17 cellular contexts compared by ENCODE assay signal in the genomic region with DNA sequence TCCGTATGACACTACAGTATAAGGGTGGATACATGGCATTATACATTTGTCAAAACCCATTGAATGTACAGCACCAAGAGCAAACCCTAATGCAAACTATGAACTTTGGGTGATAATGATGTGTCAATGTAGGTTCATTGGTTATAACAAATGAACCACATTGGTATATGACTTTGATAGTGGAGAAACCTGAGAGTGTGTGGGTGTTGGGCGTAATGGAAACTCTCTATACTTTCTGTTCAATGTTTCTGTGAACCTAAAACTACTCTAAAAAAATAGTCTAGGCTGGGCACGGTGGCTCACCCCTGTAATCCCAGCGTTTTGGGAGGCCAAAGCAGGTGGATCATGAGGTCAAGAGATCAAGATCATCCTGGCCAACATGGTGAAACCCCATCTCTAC. TPM values are rescaled to one million over a fixed set of nuclear protein-coding genes. Genes with fewer than 3 reads are reported as not detected.
DNase-seq lines count a peak whose midpoint lies in the region; ATAC-seq lines count a peak whose summit lies in the region.
"Had no signal": no experiment of that assay in that cellular context is flagged by ENCODE, and none has a peak within 500 bp of the region (broad histone marks: within the 10 kb centered on the region; RNA-seq: fewer than 3 reads in every experiment).

No MANE protein-coding gene starts in this region.

- peak; percentile 77 for DNase-seq in activated CD4-positive, alpha-beta T cell treated with anti-CD3 and anti-CD28 coated beads for 48 hours
- no peak for DNase-seq in activated CD4-positive, alpha-beta T cell treated with anti-CD3 and anti-CD28 coated beads for 1 hour
- DNase-seq in activated T-cell treated with anti-CD3 and anti-CD28 coated beads, Interleukin-2, amount 50 U/mL, for 72 hours, result peak; percentile 57
- DNase-seq in stimulated activated CD4-positive, alpha-beta T cell treated with anti-CD3 and anti-CD28 coated beads, Interleukin-12 subunit alpha, Interleukin-12 subunit beta, amount 100 ng/mL, for 48 hours (ENCODE audit: low read depth in 2 of 3, low spot score in 1 of 3), result peak; percentile 30 to 69 (median 40)
- peak; percentile 13 for DNase-seq in stimulated activated CD8-positive, alpha-beta memory T cell treated with anti-CD3 and anti-CD28 coated beads, Interleukin-7, amount 100 ng/mL, for 24 hours (ENCODE audit: low read depth)
- DNase-seq in pons (ENCODE audit: low spot score) (no peak), NCI-H2107 treated with DMSO at 0.1 percent for 48 hours (lab: John Stamatoyannopoulos, UW; ENCODE audit: unreplicated experiment) (no peak)
- DNase-seq: activated gamma-delta T cell, C1 segment of cervical spinal cord, hypothalamus, NCI-H187, NCI-H510A, uterus, WERI-Rb-1 had no signal

- peaks cover 0 to 2% of the 10 kb centered on the region in 2 donors for H3K9me3 Mint-ChIP-seq in activated T-cell treated with anti-CD3 and anti-CD28 coated beads, Interleukin-2, amount 50 U/mL, for 72 hours
- H3K9me3 Mint-ChIP-seq: IgD-negative memory B cell had no signal

- peak overlapping the region; percentile 15 to 46 for H3K4me3 Mint-ChIP-seq in activated T-cell treated with anti-CD3 and anti-CD28 coated beads, Interleukin-2, amount 50 U/mL, for 72 hours
- H3K4me3 Mint-ChIP-seq: IgD-negative memory B cell had no signal

- H3K36me3 Mint-ChIP-seq in activated T-cell treated with anti-CD3 and anti-CD28 coated beads, Interleukin-2, amount 50 U/mL, for 72 hours (ENCODE audit: insufficient read depth in 2 of 2), result no peaks in the 10 kb centered on the region
- H3K36me3 Mint-ChIP-seq: IgD-negative memory B cell had no signal

- H3K27me3 Mint-ChIP-seq in activated T-cell treated with anti-CD3 and anti-CD28 coated beads, Interleukin-2, amount 50 U/mL, for 72 hours (ENCODE audit: low read depth), result no peaks in the 10 kb centered on the region

- no peak overlapping the region for H3K27ac Mint-ChIP-seq in activated T-cell treated with anti-CD3 and anti-CD28 coated beads, Interleukin-2, amount 50 U/mL, for 72 hours
- H3K27ac Mint-ChIP-seq: IgD-negative memory B cell had no signal

- H3K4me1 Mint-ChIP-seq in activated T-cell treated with anti-CD3 and anti-CD28 coated beads, Interleukin-2, amount 50 U/mL, for 72 hours (ENCODE audit: low read depth), result peaks cover 31% of the 10 kb centered on the region
- H3K4me1 Mint-ChIP-seq: IgD-negative memory B cell had no signal

- ATAC-seq in activated T-cell treated with anti-CD3 and anti-CD28 coated beads, Interleukin-2, amount 50 U/mL, for 72 hours (replicated peaks in 1 of 2), result peak; percentile 92 to 93
- no peak for ATAC-seq in GM19467 (IDR thresholded peaks at IDR 0.05; ENCODE audit: unreplicated experiment)

RNA-seq across cellular contexts. Expression of a gene that starts 6.5 kb away (rescaled TPM):
- under 1 TPM in 1 of 2 donors, not detected in 1; 0.22 TPM for total RNA-seq in activated T-cell treated with anti-CD3 and anti-CD28 coated beads, Interleukin-2, amount 50 U/mL, for 72 hours
- total RNA-seq: endothelial cell of umbilical vein had no signal

RNA-seq across cellular contexts. Expression of a gene that starts 40.3 kb away (rescaled TPM):
- total RNA-seq in activated T-cell treated with anti-CD3 and anti-CD28 coated beads, Interleukin-2, amount 50 U/mL, for 72 hours, result 100 to 1,000 TPM; 110 to 119 TPM

RNA-seq across cellular contexts. Expression of a gene that starts 57.6 kb away (rescaled TPM):
- total RNA-seq in activated T-cell treated with anti-CD3 and anti-CD28 coated beads, Interleukin-2, amount 50 U/mL, for 72 hours, result 100 to 1,000 TPM; 101 to 107 TPM

Comparison
In these comparisons a context has a peak if more than half of its experiments do, and no peak if none do; other contexts are left out.
1. DNase-seq: peak in activated CD4-positive, alpha-beta T cell treated with anti-CD3 and anti-CD28 coated beads for 48 hours (single experiment), activated T-cell treated with anti-CD3 and anti-CD28 coated beads, Interleukin-2, amount 50 U/mL, for 72 hours (2 of 2), stimulated activated CD4-positive, alpha-beta T cell treated with anti-CD3 and anti-CD28 coated beads, Interleukin-12 subunit alpha, Interleukin-12 subunit beta, amount 100 ng/mL, for 48 hours (3 of 3) and stimulated activated CD8-positive, alpha-beta memory T cell treated with anti-CD3 and anti-CD28 coated beads, Interleukin-7, amount 100 ng/mL, for 24 hours (single experiment); none in activated CD4-positive, alpha-beta T cell treated with anti-CD3 and anti-CD28 coated beads for 1 hour (single experiment), pons (single experiment) and NCI-H2107 treated with DMSO at 0.1 percent for 48 hours (single experiment).